In genomic region chr17:14156689-14157088, GRCh38 we compare ENCODE assay signal across 20 cellular contexts.
DNase-seq lines count a peak whose midpoint lies in the region; ATAC-seq and TF ChIP-seq lines count a peak whose summit lies in the region.
"Had no signal": no experiment of that assay in that cellular context is flagged by ENCODE, and none has a peak within 500 bp of the region (broad histone marks: within the 10 kb centered on the region; RNA-seq: fewer than 3 reads in every experiment).

No MANE protein-coding gene starts in this region.

- H3K27ac ChIP-seq in A673 (ENCODE audit: low read depth, low read length, poor library complexity, severe bottlenecking): no peak overlapping the region
- H3K27ac ChIP-seq: cardiac muscle cell, gastroesophageal sphincter, neutrophil, sigmoid colon, transverse colon had no signal

- no TSS peak for BruUV-seq in A673 (replicated peaks; lab: Mats Ljungman, UMichigan)

- H3K4me3 ChIP-seq in A673 (ENCODE audit: low read depth, low read length, poor library complexity, severe bottlenecking) (no peak overlapping the region), NB4 (ENCODE audit: low read depth, low read length) (no peak overlapping the region), fibroblast of mammary gland (ENCODE audit: control insufficient read depth, low read depth, low read length) (no peak overlapping the region), MG63 (no peak overlapping the region)
- H3K4me3 ChIP-seq: cardiac muscle cell, gastroesophageal sphincter, sigmoid colon, transverse colon had no signal

- POLR2A ChIA-PET in A673 (lab: Charles Lee; ENCODE audit: low non-redundant PET): no interaction called here

- peaks cover 6% of the 10 kb centered on the region for H3K4me1 ChIP-seq in A673 (ENCODE audit: insufficient read depth, low read length, poor library complexity, severe bottlenecking)
- H3K4me1 ChIP-seq: transverse colon had no signal

- TF ChIP-seq POLR2A in NB4 (IDR thresholded peaks at IDR 0.05; ENCODE audit: extremely low read depth, insufficient read length): no peak

- H3K36me3 ChIP-seq in A673 (ENCODE audit: insufficient read depth, low read length, poor library complexity, severe bottlenecking) (peaks cover 5% of the 10 kb centered on the region), MG63 (no peaks in the 10 kb centered on the region)
- H3K36me3 ChIP-seq: neutrophil had no signal

- CTCF ChIA-PET in A673 (lab: Charles Lee): no interaction called here

- TF ChIP-seq CTCF in A673 (conservative IDR thresholded peaks at IDR 0.05; ENCODE audit: low read depth, low read length) (no peak), NB4 (IDR thresholded peaks at IDR 0.05; ENCODE audit: low read depth, low read length) (no peak), fibroblast of mammary gland (conservative IDR thresholded peaks at IDR 0.05; ENCODE audit: control insufficient read depth, insufficient read depth, low read depth, low read length) (no peak)

- ATAC-seq in HG02885 (IDR thresholded peaks at IDR 0.05; ENCODE audit: poor library complexity, unreplicated experiment) (no peak), GM21529 (IDR thresholded peaks at IDR 0.05; ENCODE audit: unreplicated experiment) (no peak)
- ATAC-seq: gastroesophageal sphincter had no signal

- H3K9me3 ChIP-seq in A673 (ENCODE audit: low read depth, low read length, poor library complexity, severe bottlenecking) (no peaks in the 10 kb centered on the region), MG63 (no peaks in the 10 kb centered on the region)
- H3K9me3 ChIP-seq: gastroesophageal sphincter, neutrophil, sigmoid colon, transverse colon had no signal

- H3K27me3 ChIP-seq in A673 (replicated peaks; ENCODE audit: insufficient read depth, low read depth, low read length, poor library complexity) (no peaks in the 10 kb centered on the region), MG63 (no peaks in the 10 kb centered on the region)
- H3K27me3 ChIP-seq: cardiac muscle cell, gastroesophageal sphincter, neutrophil, sigmoid colon, transverse colon had no signal

- DNase-seq in A673 (ENCODE audit: low spot score) (peak; percentile 9), EL (peak; percentile 11), NB4 (ENCODE audit: low read depth) (peak; percentile 85), fibroblast of mammary gland (ENCODE audit: low read depth) (peak; percentile 77), NCI-H226 (no peak), MG63 (no peak)
- DNase-seq: activated naive CD4-positive, alpha-beta T cell treated with anti-CD3 and anti-CD28 coated beads, Interleukin-2, amount 10 ng/mL, durations not matched to agents 7 days and 5 days; effector memory CD4-positive, alpha-beta T cell; HCEC 1CT; immature natural killer cell; mesendoderm; NCI-H1436; NCI-H510A; sigmoid colon; transverse colon had no signal

- intact Hi-C loops in A673 (cut with micrococcal nuclease; ENCODE audit: unreplicated experiment): no loop called here

Comparison
In these comparisons a context has a peak if more than half of its experiments do, and no peak if none do; other contexts are left out.
1. DNase-seq: peak in A673 (single experiment), EL (single experiment), NB4 (single experiment) and fibroblast of mammary gland (single experiment); none in NCI-H226 (single experiment) and MG63 (single experiment).